1 cellular context compared by ENCODE assay signal in genomic region chr10:71831646-71832552, GRCh38.
TF ChIP-seq lines count a peak whose summit lies in the region.

No MANE protein-coding gene starts in this region.

TF ChIP-seq in HepG2, 621 proteins besides CTCF, POLR2A, EP300 and RAD21:
- TF ChIP-seq NAIF1 (CRISPR knock-in tag; IDR thresholded peaks at IDR 0.05; ENCODE audit: borderline replicate concordance): no peak
- TF ChIP-seq GPBP1L1 (CRISPR knock-in tag; IDR thresholded peaks at IDR 0.05): no peak
- TF ChIP-seq ZXDC (CRISPR knock-in tag; IDR thresholded peaks at IDR 0.05): no peak
- TF ChIP-seq CSRNP2 (CRISPR knock-in tag; conservative IDR thresholded peaks at IDR 0.05; ENCODE audit: low read depth): no peak
- no peak for TF ChIP-seq POLR2AphosphoS2 (IDR thresholded peaks at IDR 0.05; ENCODE audit: low read depth, low read length)
- no peak for TF ChIP-seq AFF4 (CRISPR knock-in tag; IDR thresholded peaks at IDR 0.05)
- TF ChIP-seq BRCA1 (CRISPR knock-in tag; IDR thresholded peaks at IDR 0.05): no peak
- no peak for TF ChIP-seq IRF2 (CRISPR knock-in tag; IDR thresholded peaks at IDR 0.05)
- no peak for TF ChIP-seq ZNF326 (CRISPR knock-in tag; IDR thresholded peaks at IDR 0.05; ENCODE audit: borderline replicate concordance)
- TF ChIP-seq ZNF224 (CRISPR knock-in tag; IDR thresholded peaks at IDR 0.05): no peak
- no peak for TF ChIP-seq ZNF619 (CRISPR knock-in tag; IDR thresholded peaks at IDR 0.05)
- TF ChIP-seq RARA (CRISPR knock-in tag; IDR thresholded peaks at IDR 0.05): no peak
- no peak for TF ChIP-seq PHF21A (CRISPR knock-in tag; IDR thresholded peaks at IDR 0.05)
- TF ChIP-seq ZNF17 (CRISPR knock-in tag; IDR thresholded peaks at IDR 0.05): no peak
- no peak for TF ChIP-seq ETS1 (CRISPR knock-in tag; IDR thresholded peaks at IDR 0.05)
- no peak for TF ChIP-seq RCOR2 (CRISPR knock-in tag; IDR thresholded peaks at IDR 0.05)
- TF ChIP-seq ZNF687 (CRISPR knock-in tag; IDR thresholded peaks at IDR 0.05): no peak
- no peak for TF ChIP-seq FOXO4 (CRISPR knock-in tag; conservative IDR thresholded peaks at IDR 0.05)
TF ChIP-seq in HepG2: peak in this region for 0.
